Comparison of ENCODE assay signal across 8 cellular contexts in the genomic region with DNA sequence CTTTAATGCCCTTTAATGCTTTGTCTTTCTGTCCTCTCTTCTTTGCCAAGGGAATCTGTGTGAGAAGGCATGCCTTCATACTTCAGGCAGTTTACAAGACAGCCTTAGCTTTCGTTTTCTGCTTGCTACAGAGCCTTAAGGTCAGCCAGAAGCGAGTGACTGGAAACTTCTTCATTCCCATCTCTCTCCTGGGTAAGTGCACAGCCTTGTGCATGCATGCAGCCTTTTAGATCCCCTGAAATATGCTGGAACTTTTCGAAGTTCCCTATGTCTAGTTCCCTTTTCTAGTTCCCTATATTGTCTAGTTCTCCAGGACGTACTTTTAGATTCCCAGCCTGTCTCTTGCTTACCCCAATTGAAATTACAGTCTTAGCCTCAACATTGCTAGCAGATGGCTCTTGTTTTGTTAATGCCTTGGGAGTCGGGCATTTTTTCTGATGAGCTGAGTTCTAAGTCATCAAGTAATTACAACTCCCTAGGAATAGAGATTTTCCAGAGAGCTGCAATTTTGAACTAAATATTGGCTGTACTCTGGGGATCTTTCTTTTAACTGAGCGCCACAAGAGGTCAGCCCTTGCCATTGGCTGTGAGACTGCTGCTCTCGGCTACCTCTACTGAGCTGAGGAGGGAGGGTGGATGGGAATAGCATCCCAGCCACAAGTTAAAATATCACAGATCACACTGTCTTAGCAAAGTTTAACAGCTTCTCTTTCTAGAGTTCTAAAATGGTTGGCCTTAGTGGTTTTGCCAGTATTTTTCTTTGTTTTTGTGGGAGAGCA. TPM values are rescaled to one million over a fixed set of nuclear protein-coding genes. Genes with fewer than 3 reads are reported as not detected.
DNase-seq lines count a peak whose midpoint lies in the region; ATAC-seq and TF ChIP-seq lines count a peak whose summit lies in the region.

No MANE protein-coding gene starts in this region.

- H3K4me1 ChIP-seq in Peyer's patch (peaks cover 0 to 4% (median 2%) of the 10 kb centered on the region in 4 donors), lung (ENCODE audit: control insufficient read depth in 2 of 2, insufficient read depth in 2 of 2, low read length in 2 of 2) (no peaks in the 10 kb centered on the region), tibial nerve (peaks cover 0 to 26% (median 4%) of the 10 kb centered on the region in 4 donors)

- H3K4me3 ChIP-seq in Peyer's patch (peak overlapping the region in 3 of 4 donors; percentile 14 to 39 (median 33)), choroid plexus epithelial cell (ENCODE audit: low read depth, low read length) (peak overlapping the region; percentile 6), lung (no peak overlapping the region), tibial nerve (peak overlapping the region; percentile 0 to 49 (median 28))

- H3K27ac ChIP-seq in Peyer's patch (peak overlapping the region in 3 of 4 donors; percentile 6 to 61 (median 31)), lung (ENCODE audit: low read depth in 1 of 2, low read length in 1 of 2) (peak overlapping the region; percentile 12 to 77), tibial nerve (peak overlapping the region; percentile 61 to 87 (median 74))

- no peaks in the 10 kb centered on the region for H3K27me3 ChIP-seq in Peyer's patch
- no peaks in the 10 kb centered on the region for H3K27me3 ChIP-seq in lung (ENCODE audit: control insufficient read depth, insufficient read depth)
- no peaks in the 10 kb centered on the region for H3K27me3 ChIP-seq in tibial nerve

- no peaks in the 10 kb centered on the region for H3K36me3 ChIP-seq in Peyer's patch
- no peaks in the 10 kb centered on the region for H3K36me3 ChIP-seq in lung (ENCODE audit: control insufficient read depth in 2 of 2, insufficient read depth in 2 of 2, low read length in 2 of 2)
- no peaks in the 10 kb centered on the region for H3K36me3 ChIP-seq in tibial nerve

- 10 to 23% methylated on average over 7 of the region's 7 CpGs for WGBS in lung, 2 donors
- WGBS in tibial nerve, 2 donors: 5 to 6% methylated on average over 7 of the region's 7 CpGs

- peak; percentile 67 to 77 for TF ChIP-seq EP300 in tibial nerve (IDR thresholded peaks at IDR 0.05)

- TF ChIP-seq CTCF in Peyer's patch (IDR thresholded peaks at IDR 0.05) (peak in 2 of 6 experiments; percentile 12 to 42), choroid plexus epithelial cell (conservative IDR thresholded peaks at IDR 0.05; ENCODE audit: low read depth, low read length) (no peak), lung (IDR thresholded peaks at IDR 0.05; ENCODE audit: control extremely low read depth, extremely low read depth) (no peak), tibial nerve (IDR thresholded peaks at IDR 0.05) (peak; percentile 14 to 48 (median 31))

- TF ChIP-seq POLR2A in Peyer's patch (IDR thresholded peaks at IDR 0.05): no peak
- TF ChIP-seq POLR2A in tibial nerve (IDR thresholded peaks at IDR 0.05): no peak

- ATAC-seq in GM18498 (IDR thresholded peaks at IDR 0.05; ENCODE audit: unreplicated experiment) (peak; percentile 72), lung (ENCODE audit: insufficient read depth, low FRiP score) (peak; percentile 83), HG03159 (IDR thresholded peaks at IDR 0.05; ENCODE audit: unreplicated experiment) (no peak)

- DNase-seq in AG08396 (ENCODE audit: low spot score): peak; percentile 47
- no peak for DNase-seq in Peyer's patch
- DNase-seq in choroid plexus epithelial cell (ENCODE audit: low read depth): peak; percentile 88
- DNase-seq in lung (ENCODE audit: low spot score): no peak
- DNase-seq in tibial nerve (ENCODE audit: low spot score in 2 of 2): peak in 1 of 2 donors; percentile 41
- no peak for DNase-seq in NCI-H1417 treated with DMSO at 0.1 percent for 48 hours (lab: John Stamatoyannopoulos, UW)

- no peaks in the 10 kb centered on the region for H3K9me3 ChIP-seq in Peyer's patch
- H3K9me3 ChIP-seq in lung (ENCODE audit: control insufficient read depth in 2 of 2, insufficient read depth in 1 of 2, low read length in 1 of 2): no peaks in the 10 kb centered on the region
- no peaks in the 10 kb centered on the region for H3K9me3 ChIP-seq in tibial nerve

RNA-seq across cellular contexts. Expression of a gene that starts 22.7 kb away (rescaled TPM):
- total RNA-seq in Peyer's patch (10 to 100 TPM; 12.9 to 17.4 (median 14.3) TPM), lung (10 to 100 TPM; 16.7 to 27.8 TPM), tibial nerve (10 to 100 TPM; 14.9 to 25.9 (median 15.6) TPM)
- polyA plus RNA-seq in lung: 1 to 10 TPM; 4.4 to 8.2 TPM

RNA-seq across cellular contexts. Expression of a gene that starts 51.3 kb away (rescaled TPM):
- 10 to 100 TPM; 14.0 to 18.4 (median 15.4) TPM for total RNA-seq in Peyer's patch
- 10 to 100 TPM; 30.9 to 57.8 TPM for total RNA-seq in lung
- 10 to 100 TPM in 1 of 2 donors, 1 to 10 TPM in 1; 5.7 to 10.4 TPM for polyA plus RNA-seq in lung
- 10 to 100 TPM; 27.0 to 48.3 (median 39.9) TPM for total RNA-seq in tibial nerve

Comparison
In these comparisons a context has a peak if more than half of its experiments do, and no peak if none do; other contexts are left out.
1. DNase-seq: peak in AG08396 (single experiment) and choroid plexus epithelial cell (single experiment); none in Peyer's patch (0 of 3), lung (single experiment) and NCI-H1417 treated with DMSO at 0.1 percent for 48 hours (single experiment).
2. CTCF ChIP-seq: peak in tibial nerve (5 of 5); none in choroid plexus epithelial cell (single experiment) and lung (single experiment).
3. Peak in every context shown above with its lines, with median percentiles within 50 percentile points of each other: H3K27ac ChIP-seq.